6 cellular contexts compared by ENCODE assay signal in genomic region chr16:57485091-57485915, GRCh38. TPM values are rescaled to one million over a fixed set of nuclear protein-coding genes. Genes with fewer than 3 reads are reported as not detected.
A peak's percentile ranks its signal among the peaks of the same experiment; 100 is the strongest.
DNase-seq lines count a peak whose midpoint lies in the region; ATAC-seq and TF ChIP-seq lines count a peak whose summit lies in the region.

No MANE protein-coding gene starts in this region.

- H3K27ac ChIP-seq in right cardiac atrium (ENCODE audit: low read length), result peak overlapping the region; percentile 62
- H3K27ac ChIP-seq in tibial nerve, result peak overlapping the region; percentile 67 to 87 (median 82)

- no peak for TF ChIP-seq CTCF in tibial nerve (IDR thresholded peaks at IDR 0.05)

- peak; percentile 5 to 17 for ATAC-seq in right cardiac atrium
- no peak for ATAC-seq in HG02610 (IDR thresholded peaks at IDR 0.05; ENCODE audit: unreplicated experiment)

- peaks cover 22% of the 10 kb centered on the region for H3K4me1 Mint-ChIP-seq in activated T-cell treated with anti-CD3 and anti-CD28 coated beads, Interleukin-2, amount 50 U/mL, for 24 hours (ENCODE audit: low read depth)

- peak overlapping the region; percentile 63 for H3K27ac Mint-ChIP-seq in activated T-cell treated with anti-CD3 and anti-CD28 coated beads, Interleukin-2, amount 50 U/mL, for 24 hours

- no peaks in the 10 kb centered on the region for H3K36me3 ChIP-seq in tibial nerve

- peak overlapping the region; percentile 90 for H3K4me3 ChIP-seq in right cardiac atrium (ENCODE audit: low read length)
- H3K4me3 ChIP-seq in tibial nerve, result peak overlapping the region; percentile 61 to 81 (median 64)

- no peak for TF ChIP-seq EP300 in tibial nerve (IDR thresholded peaks at IDR 0.05)

- no peaks in the 10 kb centered on the region for H3K27me3 Mint-ChIP-seq in activated T-cell treated with anti-CD3 and anti-CD28 coated beads, Interleukin-2, amount 50 U/mL, for 24 hours

- WGBS in right cardiac atrium, result 67% methylated on average over 14 of the region's 14 CpGs
- 73 to 74% methylated on average over 14 of the region's 14 CpGs for WGBS in tibial nerve, 2 donors

- peaks cover 2% of the 10 kb centered on the region for H3K4me1 ChIP-seq in right cardiac atrium (ENCODE audit: control insufficient read depth, insufficient read depth, low read length)
- peaks cover 0 to 44% (median 14%) of the 10 kb centered on the region in 4 donors for H3K4me1 ChIP-seq in tibial nerve

- intact Hi-C loops in right cardiac atrium (cut with DNase I), result no loop called here

- no peaks in the 10 kb centered on the region for H3K27me3 ChIP-seq in right cardiac atrium (ENCODE audit: control insufficient read depth, insufficient read depth)
- H3K27me3 ChIP-seq in tibial nerve, result no peaks in the 10 kb centered on the region

- H3K9me3 Mint-ChIP-seq in activated T-cell treated with anti-CD3 and anti-CD28 coated beads, Interleukin-2, amount 50 U/mL, for 24 hours, result no peaks in the 10 kb centered on the region

- H3K4me3 Mint-ChIP-seq in activated T-cell treated with anti-CD3 and anti-CD28 coated beads, Interleukin-2, amount 50 U/mL, for 24 hours, result peak overlapping the region; percentile 78

- no peak for DNase-seq in activated T-cell treated with anti-CD3 and anti-CD28 coated beads, Interleukin-2, amount 50 U/mL, for 24 hours
- no peak for DNase-seq in activated T-cell treated with anti-CD3 and anti-CD28 coated beads, Interleukin-2, amount 50 U/mL, for 1 hour
- DNase-seq in right cardiac atrium (peak in 2 of 3 donors; percentile 62 to 69), tibial nerve (ENCODE audit: low spot score in 2 of 2) (no peak), NCI-H774 (lab: John Stamatoyannopoulos, UW) (no peak)

- H3K9me3 ChIP-seq in right cardiac atrium (ENCODE audit: control insufficient read depth, low read length) (no peaks in the 10 kb centered on the region), tibial nerve (no peaks in the 10 kb centered on the region)

- no peak for TF ChIP-seq POLR2A in tibial nerve (IDR thresholded peaks at IDR 0.05)

- H3K36me3 Mint-ChIP-seq in activated T-cell treated with anti-CD3 and anti-CD28 coated beads, Interleukin-2, amount 50 U/mL, for 24 hours (ENCODE audit: low read depth), result no peaks in the 10 kb centered on the region

RNA-seq across cellular contexts. Expression of gene DOK4, which starts 1.0 kb away (rescaled TPM):
- total RNA-seq in right cardiac atrium, result 10 to 100 TPM; 15.1 to 19.4 (median 16.5) TPM
- polyA plus RNA-seq in right cardiac atrium, result 12.2 TPM
- 10 to 100 TPM; 22.8 to 33.1 (median 29.1) TPM for total RNA-seq in tibial nerve

RNA-seq across cellular contexts. Expression of gene POLR2C, which starts 22.8 kb away (rescaled TPM):
- total RNA-seq in right cardiac atrium (10 to 100 TPM; 36.9 to 47.7 (median 42.0) TPM), tibial nerve (100 to 1,000 TPM in 3 of 4 donors, 10 to 100 TPM in 1; 77.1 to 146 (median 101) TPM)
- polyA plus RNA-seq in right cardiac atrium, result 36.8 TPM

RNA-seq across cellular contexts. Expression of gene COQ9, which starts 38.0 kb away (rescaled TPM):
- total RNA-seq in right cardiac atrium (100 to 1,000 TPM in 3 of 4 donors, 10 to 100 TPM in 1; 91.8 to 142 (median 134) TPM), tibial nerve (10 to 100 TPM; 20.6 to 35.0 (median 27.5) TPM)
- 206 TPM for polyA plus RNA-seq in right cardiac atrium

RNA-seq across cellular contexts. Expression of gene CIAPIN1, which starts 38.1 kb away (rescaled TPM):
- total RNA-seq in right cardiac atrium, result 10 to 100 TPM; 40.2 to 63.2 (median 55.5) TPM
- polyA plus RNA-seq in right cardiac atrium, result 32.1 TPM
- 10 to 100 TPM; 23.4 to 26.7 (median 25.7) TPM for total RNA-seq in tibial nerve

RNA-seq across cellular contexts. Expression of gene CCDC102A, which starts 51.1 kb away (rescaled TPM):
- total RNA-seq in right cardiac atrium (10 to 100 TPM in 3 of 4 donors, 1 to 10 TPM in 1; 7.6 to 15.4 (median 11.0) TPM), tibial nerve (10 to 100 TPM; 17.4 to 30.4 (median 24.5) TPM)
- 9.0 TPM for polyA plus RNA-seq in right cardiac atrium

Comparison
In these comparisons a context has a peak if more than half of its experiments do, and no peak if none do; other contexts are left out.
1. DNase-seq: peak in right cardiac atrium (2 of 3); none in activated T-cell treated with anti-CD3 and anti-CD28 coated beads, Interleukin-2, amount 50 U/mL, for 24 hours (single experiment), activated T-cell treated with anti-CD3 and anti-CD28 coated beads, Interleukin-2, amount 50 U/mL, for 1 hour (single experiment), tibial nerve (0 of 2) and NCI-H774 (single experiment).